Comparison of ENCODE assay signal across 8 cellular contexts in the genomic region with DNA sequence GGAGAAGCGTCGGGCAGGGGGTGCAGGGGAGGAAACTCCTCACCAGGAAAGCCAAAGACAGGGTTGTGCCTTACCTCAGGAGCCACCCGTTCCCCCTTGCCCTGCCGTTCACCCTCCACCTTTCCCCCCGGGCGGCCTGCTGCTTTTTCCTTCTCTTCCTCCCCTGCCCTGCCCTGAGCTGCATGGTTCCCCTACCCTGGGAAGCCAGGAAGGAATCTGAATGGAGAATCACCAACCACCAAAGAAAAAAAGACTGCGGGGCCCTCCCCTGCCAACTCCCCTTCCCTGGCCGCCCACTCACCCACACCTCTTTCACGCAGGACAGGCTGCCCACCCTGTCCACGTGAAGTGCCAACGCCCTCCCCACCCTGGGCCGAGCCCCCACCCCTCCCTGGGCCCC. TPM values are rescaled to one million over a fixed set of nuclear protein-coding genes. Genes with fewer than 3 reads are reported as not detected.
DNase-seq lines count a peak whose midpoint lies in the region; ATAC-seq lines count a peak whose summit lies in the region.

No MANE protein-coding gene starts in this region.

- H3K4me1 ChIP-seq in ACC112 (ENCODE audit: control insufficient read depth, insufficient read depth, low read length, unreplicated experiment) (peaks cover 22% of the 10 kb centered on the region), right cardiac atrium (ENCODE audit: control insufficient read depth, insufficient read depth, low read length) (peaks cover 6% of the 10 kb centered on the region)

- H3K79me2 ChIP-seq in ACC112 (ENCODE audit: control insufficient read depth, insufficient read depth, low read length, unreplicated experiment), result peaks cover 37% of the 10 kb centered on the region

- peak overlapping the region in 3 of 4 donors; percentile 97 to 98 (median 98) for H3K4me3 Mint-ChIP-seq in IgD-negative memory B cell
- H3K4me3 Mint-ChIP-seq in activated naive CD4-positive, alpha-beta T cell treated with anti-CD3 and anti-CD28 coated beads for 36 hours, result peak overlapping the region; percentile 87

- H3K27ac ChIP-seq in ACC112 (ENCODE audit: low read depth, low read length) (peak overlapping the region; percentile 99), right cardiac atrium (ENCODE audit: low read length) (peak overlapping the region; percentile 99), skin epidermis (peak overlapping the region; percentile 24 to 100 (median 99))

- no peaks in the 10 kb centered on the region for H3K9me3 ChIP-seq in right cardiac atrium (ENCODE audit: control insufficient read depth, low read length)

- peak overlapping the region; percentile 91 for H3K4me3 ChIP-seq in ACC112 (ENCODE audit: low read depth, low read length)
- H3K4me3 ChIP-seq in right cardiac atrium (ENCODE audit: low read length), result peak overlapping the region; percentile 69
- H3K4me3 ChIP-seq in skin epidermis, result peak overlapping the region; percentile 55 to 86 (median 75)

- H3K27me3 ChIP-seq in ACC112 (ENCODE audit: insufficient read depth, low read length) (no peaks in the 10 kb centered on the region), right cardiac atrium (ENCODE audit: control insufficient read depth, insufficient read depth) (no peaks in the 10 kb centered on the region)

- WGBS in right cardiac atrium, result 11% methylated on average over 12 of the region's 12 CpGs

- peak; percentile 6 to 8 for ATAC-seq in right cardiac atrium
- ATAC-seq in HG03469 (IDR thresholded peaks at IDR 0.05; ENCODE audit: unreplicated experiment), result no peak
- no peak for ATAC-seq in left lobe of liver

- H3K36me3 Mint-ChIP-seq in IgD-negative memory B cell, result peaks cover 4% of the 10 kb centered on the region
- H3K36me3 Mint-ChIP-seq in activated naive CD4-positive, alpha-beta T cell treated with anti-CD3 and anti-CD28 coated beads for 36 hours (ENCODE audit: low read depth), result peaks cover 22% of the 10 kb centered on the region

- H3K9me3 Mint-ChIP-seq in IgD-negative memory B cell, result no peaks in the 10 kb centered on the region
- no peaks in the 10 kb centered on the region for H3K9me3 Mint-ChIP-seq in activated naive CD4-positive, alpha-beta T cell treated with anti-CD3 and anti-CD28 coated beads for 36 hours

- H3K27ac Mint-ChIP-seq in IgD-negative memory B cell, result peak overlapping the region in 2 of 3 donors; percentile 97 to 99
- peak overlapping the region; percentile 99 for H3K27ac Mint-ChIP-seq in activated naive CD4-positive, alpha-beta T cell treated with anti-CD3 and anti-CD28 coated beads for 36 hours

- peaks cover 18% of the 10 kb centered on the region for H3K36me3 ChIP-seq in ACC112 (ENCODE audit: insufficient read depth, low read length)

- no peaks in the 10 kb centered on the region for H3K27me3 Mint-ChIP-seq in IgD-negative memory B cell
- H3K27me3 Mint-ChIP-seq in activated naive CD4-positive, alpha-beta T cell treated with anti-CD3 and anti-CD28 coated beads for 36 hours (ENCODE audit: low read depth), result no peaks in the 10 kb centered on the region

- intact Hi-C loops in activated naive CD4-positive, alpha-beta T cell treated with anti-CD3 and anti-CD28 coated beads for 36 hours (cut with micrococcal nuclease), result loop anchor here (5.0 kb wide), 1 partner anchor 433 kb away; no protein-coding TSS in a partner anchor
- intact Hi-C loops in right cardiac atrium (cut with DNase I), result loop anchor here in 1 of 4 donors (10.0 kb wide), 1 partner anchor 165 kb away; no protein-coding TSS in a partner anchor

- peaks cover 32 to 39% (median 33%) of the 10 kb centered on the region in 3 donors for H3K4me1 Mint-ChIP-seq in IgD-negative memory B cell
- H3K4me1 Mint-ChIP-seq in activated naive CD4-positive, alpha-beta T cell treated with anti-CD3 and anti-CD28 coated beads for 36 hours (ENCODE audit: low read depth), result peaks cover 46% of the 10 kb centered on the region

- CTCF ChIA-PET in activated naive CD4-positive, alpha-beta T cell treated with anti-CD3 and anti-CD28 coated beads for 36 hours (lab: Charles Lee), result interaction anchor here (0.7 to 1.6 kb wide), 6 partner anchors 21 to 86 kb away, joined by 3 to 6 read pairs (median 4); no protein-coding TSS in a partner anchor

- no peak overlapping the region for H2AFZ ChIP-seq in ACC112 (ENCODE audit: low read length, unreplicated experiment)

- DNase-seq in activated naive CD4-positive, alpha-beta T cell treated with anti-CD3 and anti-CD28 coated beads for 36 hours, result peak; percentile 45
- DNase-seq in right cardiac atrium (peak; percentile 26 to 62 (median 56)), left lobe of liver (ENCODE audit: low spot score) (no peak), kidney tubule cell (ENCODE audit: low spot score) (no peak)

RNA-seq across cellular contexts. Expression of a gene that starts 0.8 kb away (rescaled TPM):
- polyA plus RNA-seq in IgD-negative memory B cell (57.9 TPM), right cardiac atrium (12.3 TPM)
- 10 to 100 TPM; 32.4 to 32.6 TPM for total RNA-seq in activated naive CD4-positive, alpha-beta T cell treated with anti-CD3 and anti-CD28 coated beads for 36 hours
- total RNA-seq in right cardiac atrium (10 to 100 TPM; 29.2 to 37.6 (median 31.1) TPM), left lobe of liver (24.3 TPM)

RNA-seq across cellular contexts. Expression of a gene that starts 24.7 kb away (rescaled TPM):
- polyA plus RNA-seq in IgD-negative memory B cell (43.8 TPM), right cardiac atrium (56.7 TPM)
- total RNA-seq in activated naive CD4-positive, alpha-beta T cell treated with anti-CD3 and anti-CD28 coated beads for 36 hours, result 100 to 1,000 TPM; 151 to 162 TPM
- total RNA-seq in right cardiac atrium (10 to 100 TPM; 46.7 to 56.1 (median 52.1) TPM), left lobe of liver (20.0 TPM)

RNA-seq across cellular contexts. Expression of a gene that starts 25.0 kb away (rescaled TPM):
- polyA plus RNA-seq in IgD-negative memory B cell (89.3 TPM), right cardiac atrium (222 TPM)
- 10 to 100 TPM; 38.1 to 40.5 TPM for total RNA-seq in activated naive CD4-positive, alpha-beta T cell treated with anti-CD3 and anti-CD28 coated beads for 36 hours
- total RNA-seq in right cardiac atrium (100 to 1,000 TPM; 199 to 229 (median 206) TPM), left lobe of liver (51.0 TPM)

RNA-seq across cellular contexts. Expression of a gene that starts 49.5 kb away (rescaled TPM):
- polyA plus RNA-seq in IgD-negative memory B cell, result not detected
- total RNA-seq in activated naive CD4-positive, alpha-beta T cell treated with anti-CD3 and anti-CD28 coated beads for 36 hours, result not detected
- not detected for total RNA-seq in right cardiac atrium
- polyA plus RNA-seq in right cardiac atrium, result not detected
- total RNA-seq in left lobe of liver, result not detected

Comparison
In these comparisons a context has a peak if more than half of its experiments do, and no peak if none do; other contexts are left out.
1. DNase-seq: peak in activated naive CD4-positive, alpha-beta T cell treated with anti-CD3 and anti-CD28 coated beads for 36 hours (single experiment) and right cardiac atrium (3 of 3); none in left lobe of liver (single experiment) and kidney tubule cell (single experiment).
2. ATAC-seq: peak in right cardiac atrium (2 of 2); none in HG03469 (single experiment) and left lobe of liver (single experiment).
3. Peak in every context shown above with its lines, with median percentiles within 50 percentile points of each other: H3K27ac ChIP-seq and H3K4me3 ChIP-seq.